Comparison of ENCODE assay signal across 28 cellular contexts in genomic region chr6:154440422-154441043, GRCh38.
DNase-seq lines count a peak whose midpoint lies in the region; ATAC-seq, FAIRE-seq and TF ChIP-seq lines count a peak whose summit lies in the region.
"Had no signal": no experiment of that assay in that cellular context is flagged by ENCODE, and none has a peak within 500 bp of the region (broad histone marks: within the 10 kb centered on the region; RNA-seq: fewer than 3 reads in every experiment).

No MANE protein-coding gene starts in this region.

- H3K4me3 ChIP-seq in breast epithelium (no peak overlapping the region), HepG2 (replicated peaks in 1 of 3; ENCODE audit: insufficient read depth in 1 of 3, low read depth in 2 of 3, low read length in 3 of 3) (no peak overlapping the region), small intestine (ENCODE audit: low read depth in 1 of 2, low read length in 2 of 2) (no peak overlapping the region), osteoblast (ENCODE audit: insufficient read depth, low read length) (no peak overlapping the region), spleen (no peak overlapping the region)
- H3K4me3 ChIP-seq: MG63 had no signal

- H3K27me3 ChIP-seq in breast epithelium (no peaks in the 10 kb centered on the region), HepG2 (ENCODE audit: control insufficient read depth in 1 of 2, insufficient read depth in 2 of 2, low read length in 2 of 2) (no peaks in the 10 kb centered on the region), small intestine (ENCODE audit: control insufficient read depth in 2 of 2, insufficient read depth in 2 of 2, low read length in 2 of 2) (no peaks in the 10 kb centered on the region), osteoblast (ENCODE audit: insufficient read depth, low read length) (no peaks in the 10 kb centered on the region), spleen (replicated peaks in 1 of 7) (no peaks in the 10 kb centered on the region)
- H3K27me3 ChIP-seq: MG63 had no signal

- no peaks in the 10 kb centered on the region for H3K36me3 ChIP-seq in breast epithelium
- H3K36me3 ChIP-seq in HepG2 (replicated peaks in 1 of 2; ENCODE audit: control insufficient read depth in 1 of 2, insufficient read depth in 2 of 2, low read length in 2 of 2) = peaks cover 15 to 47% of the 10 kb centered on the region in 2 experiments
- H3K36me3 ChIP-seq in small intestine (ENCODE audit: control insufficient read depth in 2 of 2, insufficient read depth in 2 of 2, low read length in 2 of 2) = no peaks in the 10 kb centered on the region
- H3K36me3 ChIP-seq in osteoblast (ENCODE audit: insufficient read depth, low read length) = no peaks in the 10 kb centered on the region
- peaks cover 0 to 4% (median 0%) of the 10 kb centered on the region in 6 donors for H3K36me3 ChIP-seq in spleen

- BruUV-seq in MCF 10A (replicated peaks; lab: Mats Ljungman, UMichigan) (no TSS peak), HepG2 (replicated peaks; lab: Mats Ljungman, UMichigan) (TSS peak; percentile 87)

- CTCF ChIA-PET in MCF 10A (lab: Yijun Ruan, JAX) = interaction anchor here (0.7 to 1.3 kb wide), 2 partner anchors 17 to 1206 kb away, joined by 3 to 4 read pairs; no protein-coding TSS in a partner anchor
- CTCF ChIA-PET in HepG2 (lab: Yijun Ruan, JAX; ENCODE audit: low intra/inter-chr PET ratio, low total read pairs) = no interaction called here

- H3K27ac Mint-ChIP-seq in MCF 10A (ENCODE audit: low read depth, unreplicated experiment) = peak overlapping the region; percentile 17
- H3K27ac Mint-ChIP-seq: HFFc6, IgD-negative memory B cell had no signal

- H3K36me3 Mint-ChIP-seq in MCF 10A (ENCODE audit: insufficient read depth, unreplicated experiment) = peaks cover 18% of the 10 kb centered on the region
- H3K36me3 Mint-ChIP-seq: CD8-positive, alpha-beta memory T cell; IgD-negative memory B cell had no signal

- POLR2A ChIA-PET in MCF 10A (lab: Yijun Ruan, JAX) (interaction anchor here (0.6 kb wide), 1 partner anchor 42 kb away, joined by 3 read pairs; no protein-coding TSS in a partner anchor), HepG2 (lab: Yijun Ruan, JAX) (interaction anchor here (0.7 to 2.2 kb wide), 6 partner anchors 9 to 69 kb away, joined by 3 to 15 read pairs (median 6); partner anchors contain the start of gene CNKSR3)

- H2AFZ ChIP-seq in HepG2 (ENCODE audit: low read length) (no peak overlapping the region), osteoblast (ENCODE audit: low read length) (no peak overlapping the region)

- peak; percentile 41 for ATAC-seq in HepG2
- ATAC-seq: PC-3 had no signal

- no peaks in the 10 kb centered on the region for H3K9me3 ChIP-seq in breast epithelium
- no peaks in the 10 kb centered on the region for H3K9me3 ChIP-seq in HepG2 (ENCODE audit: low read length)
- H3K9me3 ChIP-seq in small intestine (ENCODE audit: control insufficient read depth, low read depth) = no peaks in the 10 kb centered on the region
- no peaks in the 10 kb centered on the region for H3K9me3 ChIP-seq in osteoblast (ENCODE audit: low read depth, low read length)
- no peaks in the 10 kb centered on the region for H3K9me3 ChIP-seq in spleen
- H3K9me3 ChIP-seq: MG63 had no signal

- TF ChIP-seq EP300 in HepG2 (IDR thresholded peaks at IDR 0.05; ENCODE audit: low read depth in 2 of 2, low read length in 2 of 2) (no peak), HepG2 (CRISPR knock-in tag; IDR thresholded peaks at IDR 0.05; ENCODE audit: borderline replicate concordance) (no peak)

- TF ChIP-seq POLR2A in breast epithelium (IDR thresholded peaks at IDR 0.05) = no peak
- no peak for TF ChIP-seq POLR2A in HepG2 (IDR thresholded peaks at IDR 0.05; ENCODE audit: insufficient read depth in 1 of 2, low read depth in 2 of 2, low read length in 2 of 2)
- TF ChIP-seq POLR2A in spleen (IDR thresholded peaks at IDR 0.05) = no peak

- no peak overlapping the region for H3K4me3 Mint-ChIP-seq in MCF 10A (ENCODE audit: unreplicated experiment)
- H3K4me3 Mint-ChIP-seq: CD8-positive, alpha-beta memory T cell; H9; HFFc6; IgD-negative memory B cell had no signal

- H3K27ac ChIP-seq in breast epithelium = no peak overlapping the region
- peak overlapping the region; percentile 54 for H3K27ac ChIP-seq in VCaP
- peak overlapping the region; percentile 56 for H3K27ac ChIP-seq in HepG2 (ENCODE audit: extremely low read length, insufficient read depth, low read length)
- H3K27ac ChIP-seq in small intestine (ENCODE audit: low read depth in 1 of 2, low read length in 1 of 2) = no peak overlapping the region
- no peak overlapping the region for H3K27ac ChIP-seq in osteoblast (ENCODE audit: low read depth, low read length)
- H3K27ac ChIP-seq in spleen = no peak overlapping the region

- no peaks in the 10 kb centered on the region for H3K27me3 Mint-ChIP-seq in MCF 10A (ENCODE audit: insufficient read depth, unreplicated experiment)

- H3K4me1 ChIP-seq in breast epithelium (no peaks in the 10 kb centered on the region), HepG2 (ENCODE audit: insufficient read depth, low read length) (peaks cover 40% of the 10 kb centered on the region), small intestine (ENCODE audit: control insufficient read depth in 2 of 2, insufficient read depth in 1 of 2, low read depth in 1 of 2, low read length in 1 of 2) (no peaks in the 10 kb centered on the region), osteoblast (ENCODE audit: insufficient read depth, low read length) (no peaks in the 10 kb centered on the region), spleen (peaks cover 0 to 6% (median 0%) of the 10 kb centered on the region in 6 donors)

- no peaks in the 10 kb centered on the region for H3K4me1 Mint-ChIP-seq in MCF 10A (ENCODE audit: insufficient read depth, unreplicated experiment)
- H3K4me1 Mint-ChIP-seq: IgD-negative memory B cell had no signal

- no peak for TF ChIP-seq CTCF in MCF 10A (IDR thresholded peaks at IDR 0.05; ENCODE audit: unreplicated experiment)
- TF ChIP-seq CTCF in breast epithelium (IDR thresholded peaks at IDR 0.05) = no peak
- TF ChIP-seq CTCF in VCaP (conservative IDR thresholded peaks at IDR 0.05) = no peak
- TF ChIP-seq CTCF in HepG2 (CRISPR knock-in tag; IDR thresholded peaks at IDR 0.05) = no peak
- no peak for TF ChIP-seq CTCF in osteoblast (IDR thresholded peaks at IDR 0.05; ENCODE audit: extremely low read depth, low read depth, low read length)
- TF ChIP-seq CTCF in spleen (IDR thresholded peaks at IDR 0.05 in 8 of 11, conservative IDR thresholded peaks at IDR 0.05 in 3 of 11) = no peak

- intact Hi-C loops in MCF 10A (cut with micrococcal nuclease) (no loop called here), breast epithelium (cut with DNase I; ENCODE audit: low total_unique reads) (no loop called here), HepG2 (cut with micrococcal nuclease; ENCODE audit: unreplicated experiment) (loop anchor here (2.0 kb wide), 1 partner anchor 68 kb away; no protein-coding TSS in a partner anchor), spleen (cut with DNase I; ENCODE audit: low total_unique reads) (no loop called here)

- FAIRE-seq in HepG2 (lab: Jason Lieb, UNC) (no peak), small intestine (lab: Jason Lieb, UNC) (no peak)
- FAIRE-seq: HTR-8/SVneo had no signal

- DNase-seq in MCF 10A (ENCODE audit: unreplicated experiment) (no peak), breast epithelium (ENCODE audit: low spot score in 2 of 2) (no peak), HepG2 (ENCODE audit: low spot score) (no peak), small intestine (peak; percentile 27), osteoblast (ENCODE audit: insufficient read length, low spot score, missing footprints) (no peak), DMS153 treated with DMSO at 0.1 percent for 48 hours (lab: John Stamatoyannopoulos, UW; ENCODE audit: unreplicated experiment) (no peak), spleen (no peak)
- DNase-seq: 8988T; AML-193; C1 segment of cervical spinal cord; CD8-positive, alpha-beta memory T cell; DMS53; GF-D8; H9; HFFc6; Karpas-422; MG63; NCI-H1417; NCI-H1694 treated with DMSO at 0.1 percent for 48 hours; NCI-H2081 treated with DMSO at 0.1 percent for 48 hours; NCI-H446; NCI-H526; PC-3; RPMI8226; SHP77 had no signal

- no peaks in the 10 kb centered on the region for H3K9me3 Mint-ChIP-seq in MCF 10A (ENCODE audit: unreplicated experiment)
- H3K9me3 Mint-ChIP-seq: H9, HFFc6 had no signal

- H3K79me2 ChIP-seq in HepG2 (ENCODE audit: insufficient read depth, low read length) (peaks cover 15% of the 10 kb centered on the region), osteoblast (ENCODE audit: insufficient read depth, low read length) (no peaks in the 10 kb centered on the region)

- H3K4me2 ChIP-seq in HepG2 (ENCODE audit: low read depth, low read length) (no peak overlapping the region), osteoblast (ENCODE audit: insufficient read depth, low read length) (no peak overlapping the region)

- H3K9ac ChIP-seq in HepG2 (ENCODE audit: insufficient read depth, low read depth, low read length) = no peak overlapping the region

- TF ChIP-seq RAD21 in HepG2 (CRISPR knock-in tag; IDR thresholded peaks at IDR 0.05) = no peak

- WGBS in HepG2 (ENCODE audit: low lambda C conversion rate) = 88% methylated on average over 1 of the region's 1 CpG
- 91 to 100% (median 91%) methylated on average over 1 of the region's 1 CpG for WGBS in small intestine, 3 donors
- WGBS in spleen, 5 donors = 86 to 100% (median 94%) methylated on average over 1 of the region's 1 CpG

- H4K20me1 ChIP-seq in HepG2 (ENCODE audit: insufficient read depth, low read length) = no peaks in the 10 kb centered on the region
- no peaks in the 10 kb centered on the region for H4K20me1 ChIP-seq in osteoblast (ENCODE audit: insufficient read depth, low read length)

- in situ Hi-C loops in HepG2 (cut with HindIII; ENCODE audit: extremely low pct_ligation_motif_present, low pct_unique_long_range_greater_than_20kb) = no loop called here

TF ChIP-seq in HepG2, 621 proteins besides CTCF, POLR2A, EP300 and RAD21 (continues in another document):
- TF ChIP-seq RFX5 (IDR thresholded peaks at IDR 0.05; ENCODE audit: low read depth, low read length) (no peak), ZNF256 (CRISPR knock-in tag; conservative IDR thresholded peaks at IDR 0.05) (no peak), E2F1 (CRISPR knock-in tag; IDR thresholded peaks at IDR 0.05) (no peak), SCMH1 (CRISPR knock-in tag; IDR thresholded peaks at IDR 0.05; ENCODE audit: borderline replicate concordance) (no peak)

Comparison
In these comparisons a context has a peak if more than half of its experiments do, and no peak if none do; other contexts are left out.
1. H3K27ac ChIP-seq: peak in VCaP (single experiment) and HepG2 (single experiment); none in breast epithelium (0 of 2), small intestine (0 of 2), osteoblast (single experiment) and spleen (0 of 8).